ENCODE assay signal across 23 cellular contexts in genomic region chr11:13053255-13053917, GRCh38. TPM values are rescaled to one million over a fixed set of nuclear protein-coding genes. Genes with fewer than 3 reads are reported as not detected.
DNase-seq lines count a peak whose midpoint lies in the region; ATAC-seq, FAIRE-seq and TF ChIP-seq lines count a peak whose summit lies in the region.
"Had no signal": no experiment of that assay in that cellular context is flagged by ENCODE, and none has a peak within 500 bp of the region (broad histone marks: within the 10 kb centered on the region; RNA-seq: fewer than 3 reads in every experiment).

No MANE protein-coding gene starts in this region.

- TF ChIP-seq CTCF in K562 (IDR thresholded peaks at IDR 0.05 in 2 of 3, conservative IDR thresholded peaks at IDR 0.05 in 1 of 3; ENCODE audit: insufficient read depth in 2 of 3, low read depth in 1 of 3, low read length in 3 of 3): no peak
- TF ChIP-seq CTCF in mucosa of descending colon (IDR thresholded peaks at IDR 0.05): no peak

- H2AFZ ChIP-seq in K562 (ENCODE audit: low read depth, low read length): no peak overlapping the region

- H3K4me3 ChIP-seq in K562 (no peak overlapping the region), mucosa of descending colon (no peak overlapping the region)
- H3K4me3 ChIP-seq: coronary artery, heart right ventricle, thoracic aorta had no signal

- H4K20me1 ChIP-seq in K562 (replicated peaks; ENCODE audit: control insufficient read depth, insufficient read depth, low read length): no peaks in the 10 kb centered on the region

- H3K9ac ChIP-seq in K562 (ENCODE audit: insufficient read depth in 1 of 2, low read depth in 2 of 2, low read length in 2 of 2): no peak overlapping the region

- CTCF ChIA-PET in K562 (lab: Yijun Ruan, JAX; ENCODE audit: low intra/inter-chr PET ratio): no interaction called here

- in situ Hi-C loops in K562 (cut with MboI): no loop called here

- intact Hi-C loops in K562 (cut with micrococcal nuclease): no loop called here
- intact Hi-C loops in mucosa of descending colon (cut with DNase I, micrococcal nuclease): no loop called here

- H3K36me3 ChIP-seq in K562 (ENCODE audit: control insufficient read depth, insufficient read depth, low read length): no peaks in the 10 kb centered on the region
- H3K36me3 ChIP-seq in mucosa of descending colon (ENCODE audit: low read depth): no peaks in the 10 kb centered on the region
- H3K36me3 ChIP-seq: heart right ventricle, thoracic aorta had no signal

- no peaks in the 10 kb centered on the region for H3K9me1 ChIP-seq in K562 (ENCODE audit: control insufficient read depth, insufficient read depth, low read length)

- H3K27ac ChIP-seq in K562 (ENCODE audit: extremely low read depth, low read depth, low read length): no peak overlapping the region
- H3K27ac ChIP-seq: coronary artery, heart right ventricle, thoracic aorta had no signal

- no peaks in the 10 kb centered on the region for H3K4me1 ChIP-seq in K562 (replicated peaks in 1 of 2; ENCODE audit: control insufficient read depth in 2 of 2, insufficient read depth in 2 of 2, low read length in 2 of 2)
- H3K4me1 ChIP-seq in mucosa of descending colon (ENCODE audit: low read depth): peaks cover 3% of the 10 kb centered on the region
- H3K4me1 ChIP-seq: heart right ventricle had no signal

- no peak for TF ChIP-seq POLR2A in K562 (conservative IDR thresholded peaks at IDR 0.05)

- peak; percentile 44 for DNase-seq in DMS53 treated with DMSO at 0.1 percent for 48 hours (lab: John Stamatoyannopoulos, UW; ENCODE audit: unreplicated experiment)
- DNase-seq in HT1080 (ENCODE audit: low read depth): peak; percentile 79
- DNase-seq in K562 (ENCODE audit: extremely low read depth in 1 of 4, low spot score in 3 of 4): no peak
- DNase-seq in mucosa of descending colon: no peak
- DNase-seq in SW480 (ENCODE audit: low spot score): no peak
- DNase-seq: activated CD4-positive, alpha-beta T cell treated with anti-CD3 and anti-CD28 coated beads for 48 hours; activated naive CD4-positive, alpha-beta T cell treated with anti-CD3 and anti-CD28 coated beads for 36 hours; activated T-cell treated with anti-CD3 and anti-CD28 coated beads, Interleukin-2, amount 50 U/mL, for 48 hours; amniotic stem cell; CD4-positive, alpha-beta memory T cell; DMS153; GOT3; heart right ventricle; NCI-H187; stimulated activated CD4-positive, alpha-beta T cell treated with anti-CD3 and anti-CD28 coated beads, Interleukin-2, amount 100 ng/mL, for 24 hours; T-cell had no signal

- WGBS in K562 (ENCODE audit: insufficient coverage, low coverage, missing lambda C conversion rate): 15% methylated on average over 6 of the region's 6 CpGs

- ATAC-seq in K562 (no peak), mucosa of descending colon (peak; percentile 25), GM21528 (IDR thresholded peaks at IDR 0.05; ENCODE audit: low FRiP score, unreplicated experiment) (no peak), HG02763 (IDR thresholded peaks at IDR 0.05; ENCODE audit: unreplicated experiment) (no peak), GM21717 (IDR thresholded peaks at IDR 0.05; ENCODE audit: unreplicated experiment) (no peak)
- ATAC-seq: Right ventricle myocardium inferior; stimulated activated memory B cell treated with anti-CD40 and anti-IgM and Interleukin-4, amounts not matched to agents 10 μg/mL and 1 μg/mL and 100 μg/mL, for 72 hours; T-cell had no signal

- TF ChIP-seq RAD21 in K562 (CRISPR knock-in tag; conservative IDR thresholded peaks at IDR 0.05 in 1 of 2, IDR thresholded peaks at IDR 0.05 in 1 of 2): no peak

- POLR2A ChIA-PET in K562 (lab: Yijun Ruan, JAX): interaction anchor here (1.2 kb wide), 1 partner anchor 108 kb away, joined by 3 read pairs; no protein-coding TSS in a partner anchor

- no peaks in the 10 kb centered on the region for H3K9me3 ChIP-seq in K562 (replicated peaks; ENCODE audit: control insufficient read depth, insufficient read depth, low read depth, low read length)
- no peaks in the 10 kb centered on the region for H3K9me3 ChIP-seq in mucosa of descending colon
- H3K9me3 ChIP-seq: heart right ventricle, thoracic aorta had no signal

- no peak for FAIRE-seq in K562 (lab: Jason Lieb, UNC)

- H3K27me3 ChIP-seq in K562 (ENCODE audit: control insufficient read depth in 2 of 2, insufficient read depth in 2 of 2, low read length in 2 of 2): peaks cover 2 to 8% of the 10 kb centered on the region in 2 experiments; a peak in 1 of 5 replicates

- H3K4me2 ChIP-seq in K562 (ENCODE audit: insufficient read depth, low read length): no peak overlapping the region

- no TSS peak for BruUV-seq in K562 (replicated peaks; lab: Mats Ljungman, UMichigan)

- H3K79me2 ChIP-seq in K562 (ENCODE audit: control insufficient read depth, insufficient read depth, low read length): no peaks in the 10 kb centered on the region

- no peak for TF ChIP-seq EP300 in K562 (IDR thresholded peaks at IDR 0.05; ENCODE audit: low read length)

TF ChIP-seq in K562, 482 proteins besides CTCF, POLR2A, EP300 and RAD21:
- peak; percentile 66; the same call in 1 of the 2 replicates for TF ChIP-seq BHLHE40 (IDR thresholded peaks at IDR 0.05; ENCODE audit: low read length)
- TF ChIP-seq ZNF639 (CRISPR knock-in tag; conservative IDR thresholded peaks at IDR 0.05 in 1 of 2, IDR thresholded peaks at IDR 0.05 in 1 of 2): no peak
- TF ChIP-seq USF2 (CRISPR knock-in tag; IDR thresholded peaks at IDR 0.05): peak; percentile 42
- peak; percentile 13; the same call in 1 of the 2 replicates for TF ChIP-seq ZNF316 (IDR thresholded peaks at IDR 0.05)
TF ChIP-seq in K562: peak in this region for 3.

RNA-seq across cellular contexts. Expression of gene RASSF10, which starts 44.3 kb away (rescaled TPM):
- total RNA-seq in HT1080 (2014; rRNA removed; shearing (Covaris generic)): 0.07 and 0.21 TPM in 2 replicates
- 0.03 TPM in 1 of 2 replicates, not detected in the other for polyA plus RNA-seq in HT1080 (2015; cell fraction: cytosol; rRNA removed)
- 0.05 TPM in 1 of 2 replicates, not detected in the other for polyA plus RNA-seq in HT1080 (2015; cell fraction: nucleus; rRNA removed)
- total RNA-seq in K562 (2011; cell fraction: chromatin; rRNA removed; ENCODE audit: low replicate concordance): not detected in 2 replicates
- total RNA-seq in K562 (2011; cell fraction: nucleolus; rRNA removed): not detected in 2 replicates
- total RNA-seq in K562 (2011; cell fraction: nucleoplasm; rRNA removed): not detected in 2 replicates
- total RNA-seq in K562 (2014; rRNA removed): not detected in 2 replicates
- total RNA-seq in K562 (2014; rRNA removed; fragmentation: Illumina TruSeq; extraction: Trizol): not detected in 2 replicates
- total RNA-seq in K562 (2015; rRNA removed; fragmentation: Illumina TruSeq; extraction: Trizol): not detected in 2 replicates
- total RNA-seq in K562 (2021): not detected in 2 replicates
- polyA plus RNA-seq in K562 (2011; rRNA removed): not detected in 2 replicates
- not detected in 2 replicates for polyA plus RNA-seq in K562 (2011; cell fraction: cytosol; rRNA removed)
- not detected in 2 replicates for polyA plus RNA-seq in K562 (2011; cell fraction: nucleus; rRNA removed)
- polyA plus RNA-seq in K562 (2012): not detected in 2 replicates
- not detected in 2 replicates for polyA plus RNA-seq in K562 (2014; fragmentation: Illumina TruSeq; extraction: Trizol)
- not detected for polyA plus RNA-seq in K562 (2014; fragmentation: Nextera tagmentation; extraction: Ambion mirVana)
- not detected in 2 replicates for polyA plus RNA-seq in K562 (2014; rRNA removed)
- not detected in 2 replicates for polyA minus RNA-seq in K562 (2011; rRNA and poly(A)+ RNA removed)
- not detected in 2 replicates for polyA minus RNA-seq in K562 (2011; cell fraction: cytosol; rRNA and poly(A)+ RNA removed)
- polyA minus RNA-seq in K562 (2011; cell fraction: nucleus; rRNA and poly(A)+ RNA removed): not detected in 2 replicates
- under 1 TPM; 0.57 to 0.67 (median 0.63) TPM for total RNA-seq in mucosa of descending colon
- total RNA-seq: activated naive CD4-positive, alpha-beta T cell treated with anti-CD3 and anti-CD28 coated beads for 36 hours; CD4-positive, alpha-beta memory T cell; T-cell; thoracic aorta had no signal
- polyA plus RNA-seq: CD4-positive, alpha-beta memory T cell had no signal

Comparison
In these comparisons a context has a peak if more than half of its experiments do, and no peak if none do; other contexts are left out.
1. DNase-seq: peak in DMS53 treated with DMSO at 0.1 percent for 48 hours (single experiment) and HT1080 (single experiment); none in K562 (0 of 4), mucosa of descending colon (0 of 3) and SW480 (single experiment).